Comparison of ENCODE assay signal across 11 cellular contexts in genomic region chr1:38451541-38451993, GRCh38.
DNase-seq lines count a peak whose midpoint lies in the region; ATAC-seq and TF ChIP-seq lines count a peak whose summit lies in the region.
"Had no signal": no experiment of that assay in that cellular context is flagged by ENCODE, and none has a peak within 500 bp of the region (broad histone marks: within the 10 kb centered on the region; RNA-seq: fewer than 3 reads in every experiment).

No MANE protein-coding gene starts in this region.

- in situ Hi-C loops in Caki2 (cut with HindIII; ENCODE audit: low pct_unique_long_range_greater_than_20kb, low sequenced_read_pairs): no loop called here

- H3K27ac Mint-ChIP-seq in nephron progenitor cell (no peak overlapping the region), type B pancreatic cell (no peak overlapping the region)

- H3K4me1 Mint-ChIP-seq in nephron progenitor cell (peaks cover 32% of the 10 kb centered on the region), type B pancreatic cell (ENCODE audit: unreplicated experiment) (peaks cover 14% of the 10 kb centered on the region)

- H3K36me3 Mint-ChIP-seq in nephron progenitor cell (ENCODE audit: low read depth) (no peaks in the 10 kb centered on the region), type B pancreatic cell (no peaks in the 10 kb centered on the region)

- no peak for ATAC-seq in HG03565 (IDR thresholded peaks at IDR 0.05; ENCODE audit: unreplicated experiment)

- DNase-seq in Caki2 (ENCODE audit: low read depth) (peak; percentile 6), LHCN-M2 (ENCODE audit: low read depth) (peak; percentile 66), dermis blood vessel endothelial cell (peak; percentile 2), nephron progenitor cell (peak; percentile 23), putamen (ENCODE audit: low spot score) (no peak), type B pancreatic cell (ENCODE audit: extremely low spot score, unreplicated experiment) (no peak), NCI-H446 treated with DMSO at 0.1 percent for 48 hours (lab: John Stamatoyannopoulos, UW) (no peak)
- DNase-seq: NCI-H1436 treated with DMSO at 0.1 percent for 48 hours, ovary, T1000 had no signal

- TF ChIP-seq CTCF in nephron progenitor cell (IDR thresholded peaks at IDR 0.05) (no peak), type B pancreatic cell (conservative IDR thresholded peaks at IDR 0.05) (no peak)

- peaks cover 18% of the 10 kb centered on the region for H3K27me3 Mint-ChIP-seq in nephron progenitor cell (ENCODE audit: low read depth, poor library complexity)
- peaks cover 38% of the 10 kb centered on the region for H3K27me3 Mint-ChIP-seq in type B pancreatic cell

- H3K4me3 Mint-ChIP-seq in nephron progenitor cell (no peak overlapping the region), type B pancreatic cell (no peak overlapping the region)

- H3K9me3 Mint-ChIP-seq in nephron progenitor cell: no peaks in the 10 kb centered on the region
- H3K9me3 Mint-ChIP-seq in type B pancreatic cell: no peaks in the 10 kb centered on the region

Comparison
In these comparisons a context has a peak if more than half of its experiments do, and no peak if none do; other contexts are left out.
1. DNase-seq: peak in Caki2 (single experiment), LHCN-M2 (single experiment), dermis blood vessel endothelial cell (single experiment) and nephron progenitor cell (single experiment); none in putamen (single experiment), type B pancreatic cell (single experiment) and NCI-H446 treated with DMSO at 0.1 percent for 48 hours (single experiment).